Comparison of ENCODE assay signal across 8 cellular contexts in genomic region chr20:32763202-32763999, GRCh38. TPM values are rescaled to one million over a fixed set of nuclear protein-coding genes. Genes with fewer than 3 reads are reported as not detected.
DNase-seq lines count a peak whose midpoint lies in the region; ATAC-seq, FAIRE-seq and TF ChIP-seq lines count a peak whose summit lies in the region.

No MANE protein-coding gene starts in this region.

- no peak overlapping the region for H2AFZ ChIP-seq in Loucy (ENCODE audit: low read length)

- H3K9ac ChIP-seq in Loucy (ENCODE audit: low read depth, low read length, poor library complexity, severe bottlenecking): peak overlapping the region; percentile 95
- H3K9ac ChIP-seq in mucosa of rectum (ENCODE audit: low read depth in 1 of 2, low read length in 2 of 2): peak overlapping the region; percentile 66 to 74

- FAIRE-seq in bronchial epithelial cell (lab: Jason Lieb, UNC): no peak

- H3K9me2 ChIP-seq in Loucy (replicated peaks; ENCODE audit: low read depth, low read length): no peaks in the 10 kb centered on the region

- ATAC-seq in GM18870 (IDR thresholded peaks at IDR 0.05; ENCODE audit: unreplicated experiment) (no peak), HG03565 (IDR thresholded peaks at IDR 0.05; ENCODE audit: unreplicated experiment) (no peak)

- no peaks in the 10 kb centered on the region for H3K9me3 ChIP-seq in Loucy (ENCODE audit: insufficient read depth, low read depth, low read length)
- H3K9me3 ChIP-seq in mucosa of rectum (ENCODE audit: control insufficient read depth in 2 of 2, low read length in 2 of 2): no peaks in the 10 kb centered on the region

- H3K27me3 ChIP-seq in Loucy (ENCODE audit: insufficient read depth, low read length, poor library complexity, severe bottlenecking) (no peaks in the 10 kb centered on the region), bronchial epithelial cell (ENCODE audit: control insufficient read depth, insufficient read depth, low read length) (no peaks in the 10 kb centered on the region), mucosa of rectum (ENCODE audit: control insufficient read depth in 2 of 2, insufficient read depth in 2 of 2, low read length in 2 of 2) (no peaks in the 10 kb centered on the region)

- H3K4me1 ChIP-seq in Loucy (ENCODE audit: insufficient read depth, low read length, poor library complexity, severe bottlenecking): peaks cover 35% of the 10 kb centered on the region
- peaks cover 9 to 12% of the 10 kb centered on the region in 2 donors for H3K4me1 ChIP-seq in mucosa of rectum (ENCODE audit: control insufficient read depth in 2 of 2, insufficient read depth in 2 of 2, low read length in 2 of 2)

- no peak overlapping the region for H3K27ac ChIP-seq in mucosa of rectum (ENCODE audit: low read depth in 2 of 2, low read length in 2 of 2)

- peaks cover 4% of the 10 kb centered on the region; the same call in 1 of the 2 replicates for H3F3A ChIP-seq in Loucy (ENCODE audit: low read depth)

- H4K20me1 ChIP-seq in Loucy (ENCODE audit: insufficient read depth, low read length, poor library complexity, severe bottlenecking): peaks cover 38% of the 10 kb centered on the region

- peaks cover 61% of the 10 kb centered on the region for H3K79me2 ChIP-seq in Loucy (ENCODE audit: insufficient read depth, low read length)

- DNase-seq in DMS79 treated with DMSO at 0.1 percent for 48 hours (lab: John Stamatoyannopoulos, UW) (peak; percentile 41), bronchial epithelial cell (ENCODE audit: low read depth) (no peak), mucosa of gallbladder (ENCODE audit: low spot score) (no peak)
- no peak for DNase-seq in activated CD4-positive, alpha-beta T cell treated with anti-CD3 and anti-CD28 coated beads, Interleukin-2, amount 50 U/mL, for 4 hours

- peak overlapping the region; percentile 85 for H3K4me2 ChIP-seq in Loucy (ENCODE audit: low read depth, low read length, poor library complexity, severe bottlenecking)

- peaks cover 1% of the 10 kb centered on the region; the same call in 1 of the 2 replicates for H3K36me3 ChIP-seq in Loucy (ENCODE audit: insufficient read depth, low read length)
- no peaks in the 10 kb centered on the region for H3K36me3 ChIP-seq in bronchial epithelial cell (ENCODE audit: control insufficient read depth, insufficient read depth, low read length)
- H3K36me3 ChIP-seq in mucosa of rectum (ENCODE audit: control insufficient read depth in 2 of 2, insufficient read depth in 2 of 2, low read length in 2 of 2): no peaks in the 10 kb centered on the region

- TF ChIP-seq CTCF in Loucy (conservative IDR thresholded peaks at IDR 0.05; ENCODE audit: low read length) (no peak), bronchial epithelial cell (IDR thresholded peaks at IDR 0.05; ENCODE audit: insufficient read depth, low read length, severe bottlenecking) (peak; percentile 4)

- H3K4me3 ChIP-seq in Loucy (ENCODE audit: low read length, poor library complexity, severe bottlenecking): peak overlapping the region; percentile 84
- peak overlapping the region; percentile 50 for H3K4me3 ChIP-seq in bronchial epithelial cell (ENCODE audit: low read depth, low read length)
- H3K4me3 ChIP-seq in mucosa of rectum (ENCODE audit: low read length in 2 of 2): peak overlapping the region; percentile 58 to 81

RNA-seq across cellular contexts. Expression of gene DNMT3B, which starts 1.2 kb away (rescaled TPM):
- total RNA-seq in bronchial epithelial cell: 0.79 and 2.4 TPM in 2 replicates
- 2.0 TPM for total RNA-seq in mucosa of gallbladder

RNA-seq across cellular contexts. Expression of gene COMMD7, which starts 20.1 kb away (rescaled TPM):
- total RNA-seq in bronchial epithelial cell: 10.5 and 18.9 TPM in 2 replicates
- total RNA-seq in mucosa of gallbladder: 43.8 TPM

RNA-seq across cellular contexts. Expression of gene MAPRE1, which starts 56.4 kb away (rescaled TPM):
- total RNA-seq in bronchial epithelial cell (68.5 and 84.2 TPM in 2 replicates), mucosa of gallbladder (85.9 TPM)
